ENCODE assay signal across 23 cellular contexts in genomic region chr14:94938016-94938415, GRCh38.
"Had no signal": no experiment of that assay in that cellular context is flagged by ENCODE, and none has a peak within 500 bp of the region (broad histone marks: within the 10 kb centered on the region; RNA-seq: fewer than 3 reads in every experiment).

No MANE protein-coding gene starts in this region.

- H3K4me3 ChIP-seq: MG63 had no signal

- DNase-seq: activated B cell treated with CpG ODN at 0.5 μM for 24 hours; activated CD4-positive, alpha-beta T cell treated with anti-CD3 and anti-CD28 coated beads for 1 hour; activated CD4-positive, alpha-beta T cell treated with anti-CD3 and anti-CD28 coated beads, Interleukin-2, amount 10 ng/mL, durations not matched to agents 24 days and 14 days; activated CD4-positive, alpha-beta T cell treated with anti-CD3 and anti-CD28 coated beads, Interleukin-2, amount 50 U/mL, for 48 hours; activated CD8-positive, alpha-beta memory T cell treated with anti-CD3 and anti-CD28 coated beads, Interleukin-2, amount 10 ng/mL, durations not matched to agents 7 days and 5 days; activated effector memory CD4-positive, alpha-beta T cell treated with Interleukin-2 at 50 U/mL for 16 hours; activated naive CD4-positive, alpha-beta T cell; activated T-cell treated with anti-CD3 and anti-CD28 coated beads, Interleukin-2, amount 50 U/mL, for 24 hours; aorta; caudate nucleus; MG63; MV-4-11; NCI-H1417 treated with DMSO at 0.1 percent for 48 hours; NCI-H2029; NCI-H2107; NCI-H510A treated with DMSO at 0.1 percent for 48 hours; NK-92 treated with Interleukin-12 subunit alpha and Interleukin-12 subunit beta, amount 100 ng/mL, for 24 hours; OCI-M1; RPMI8226; T-helper 17 cell; T1000 had no signal

- H3K27me3 ChIP-seq: breast epithelium, MG63 had no signal

- H3K9me3 ChIP-seq: breast epithelium, MG63 had no signal

- ATAC-seq: activated CD8-positive, alpha-beta memory T cell treated with anti-CD3 and anti-CD28 coated beads, Interleukin-2, amount 10 ng/mL, durations not matched to agents 7 days and 5 days; Panc1; T-helper 17 cell had no signal

- H3K36me3 ChIP-seq: breast epithelium, MG63 had no signal
